In genomic region chr7:64313740-64314491, GRCh38 we compare ENCODE assay signal across 8 cellular contexts. TPM values are rescaled to one million over a fixed set of nuclear protein-coding genes. Genes with fewer than 3 reads are reported as not detected.
A peak's percentile ranks its signal among the peaks of the same experiment; 100 is the strongest.
DNase-seq lines count a peak whose midpoint lies in the region; TF ChIP-seq lines count a peak whose summit lies in the region.

ZNF736 (plus strand) TSS chr7:64313961; CDS start chr7:64314151, 190 bp downstream.

- H3K9me3 ChIP-seq in GM23248 (ENCODE audit: low read depth) = no peaks in the 10 kb centered on the region
- no peaks in the 10 kb centered on the region for H3K9me3 ChIP-seq in transverse colon

- H4K20me1 ChIP-seq in GM23248 (ENCODE audit: insufficient read depth) = no peaks in the 10 kb centered on the region

- peak within 1 kb of the TSS; percentile 91 for H3K4me2 ChIP-seq in GM23248 (ENCODE audit: unreplicated experiment)

- WGBS in GM23248 (ENCODE audit: low coverage in 1 of 2, low lambda C conversion rate in 2 of 2, missing lambda C conversion rate in 2 of 2), 2 experiments = 1 to 2% methylated on average over 33 of the region's 33 CpGs
- 0 to 1% methylated on average over 4 to 32 of the region's 33 CpGs for WGBS in transverse colon (ENCODE audit: low coverage in 1 of 2), 2 donors

- peak within 1 kb of the TSS; percentile 85 for H3K4me3 ChIP-seq in GM23248
- peak within 1 kb of the TSS; percentile 74 to 83 for H3K4me3 ChIP-seq in foreskin fibroblast (ENCODE audit: low read depth in 1 of 2, low read length in 2 of 2)
- H3K4me3 ChIP-seq in transverse colon = peak within 1 kb of the TSS; percentile 47 to 84 (median 58)

- H3K27me3 ChIP-seq in GM23248 (replicated peaks; ENCODE audit: insufficient read depth) = no peaks in the 10 kb centered on the region
- no peaks in the 10 kb centered on the region for H3K27me3 ChIP-seq in transverse colon

- TF ChIP-seq CTCF in foreskin fibroblast (IDR thresholded peaks at IDR 0.05; ENCODE audit: low read depth, low read length) (no peak), transverse colon (IDR thresholded peaks at IDR 0.05) (no peak)

- H3K36me3 ChIP-seq in GM23248 (ENCODE audit: low read depth) (no peaks in the 10 kb centered on the region), transverse colon (no peaks in the 10 kb centered on the region)

- H3K4me1 ChIP-seq in GM23248 (ENCODE audit: insufficient read depth) (peaks cover 8% of the 10 kb centered on the region; the same call in 1 of the 2 replicates), transverse colon (peaks cover 8 to 22% (median 10%) of the 10 kb centered on the region in 4 donors)

- no peaks in the 10 kb centered on the region for H3F3A ChIP-seq in GM23248 (ENCODE audit: insufficient read depth)

- TF ChIP-seq EP300 in transverse colon (IDR thresholded peaks at IDR 0.05; ENCODE audit: low read depth) = no peak

- TF ChIP-seq POLR2A in transverse colon (IDR thresholded peaks at IDR 0.05) = peak; percentile 75

- intact Hi-C loops in transverse colon (cut with DNase I; ENCODE audit: low total_unique reads) = no loop called here

- H3K79me2 ChIP-seq in GM23248 (ENCODE audit: insufficient read depth) = peaks cover 49% of the 10 kb centered on the region

- peak within 1 kb of the TSS; percentile 89 for H2AFZ ChIP-seq in GM23248

- H3K27ac ChIP-seq in GM23248 (peak within 1 kb of the TSS; percentile 88), transverse colon (peak within 1 kb of the TSS; percentile 57 to 81 (median 67))

- DNase-seq in EL = peak; percentile 94
- peak; percentile 97 for DNase-seq in GM23248
- peak; percentile 95 for DNase-seq in M059J (ENCODE audit: low read depth)
- DNase-seq in SHP77 treated with DMSO at 0.1 percent for 48 hours (lab: John Stamatoyannopoulos, UW) = peak; percentile 93
- peak; percentile 39 for DNase-seq in activated gamma-delta T cell (lab: John Stamatoyannopoulos, UW)
- peak; percentile 91 to 96 for DNase-seq in foreskin fibroblast
- DNase-seq in pons (ENCODE audit: low spot score) = peak; percentile 95
- peak; percentile 91 for DNase-seq in transverse colon

- in situ Hi-C loops in GM23248 (cut with MboI) (no loop called here), transverse colon (cut with MboI; ENCODE audit: low pct_ligation_motif_present in 1 of 4, low pct_unique_long_range_greater_than_20kb in 1 of 4, low sequenced_read_pairs in 3 of 4) (loop anchor here in 3 of 4 donors (25.0 kb wide), 2 partner anchors 248 to 348 kb away; partner anchors contain the start of genes ZNF680 (in 2 of the 3) and ZNF107 (in 1 of the 3))

- H3K9me2 ChIP-seq in GM23248 (ENCODE audit: insufficient read depth) = no peaks in the 10 kb centered on the region; the same call in 1 of the 2 replicates

- H3K9ac ChIP-seq in GM23248 = peak within 1 kb of the TSS; percentile 98

RNA-seq across cellular contexts. Expression of gene ZNF736, which starts in this region (rescaled TPM):
- 3.2 and 4.9 TPM in 2 replicates for total RNA-seq in GM23248 (2014; rRNA removed; shearing (Covaris generic))
- 3.1 and 3.3 TPM in 2 replicates for polyA plus RNA-seq in GM23248 (2016; fragmentation: Nextera tagmentation; extraction: Ambion mirVana)
- total RNA-seq in M059J (2014; rRNA removed; shearing (Covaris generic)) = 3.1 and 6.5 TPM in 2 replicates
- total RNA-seq in transverse colon = 10 to 100 TPM in 2 of 4 donors, 1 to 10 TPM in 2; 7.0 to 12.7 (median 9.2) TPM

Comparison
In these comparisons a context has a peak if more than half of its experiments do, and no peak if none do; other contexts are left out.
1. Peak in every context shown above with its lines: DNase-seq, H3K4me3 ChIP-seq and H3K27ac ChIP-seq.
2. DNase-seq: peak in every context shown above with its lines; median percentile 97 in GM23248; 95 in M059J; 95 in pons; 94 in EL; 94 in foreskin fibroblast; 93 in SHP77 treated with DMSO at 0.1 percent for 48 hours; 91 in transverse colon; 39 in activated gamma-delta T cell.